ENCODE assay signal across 10 cellular contexts in the genomic region with DNA sequence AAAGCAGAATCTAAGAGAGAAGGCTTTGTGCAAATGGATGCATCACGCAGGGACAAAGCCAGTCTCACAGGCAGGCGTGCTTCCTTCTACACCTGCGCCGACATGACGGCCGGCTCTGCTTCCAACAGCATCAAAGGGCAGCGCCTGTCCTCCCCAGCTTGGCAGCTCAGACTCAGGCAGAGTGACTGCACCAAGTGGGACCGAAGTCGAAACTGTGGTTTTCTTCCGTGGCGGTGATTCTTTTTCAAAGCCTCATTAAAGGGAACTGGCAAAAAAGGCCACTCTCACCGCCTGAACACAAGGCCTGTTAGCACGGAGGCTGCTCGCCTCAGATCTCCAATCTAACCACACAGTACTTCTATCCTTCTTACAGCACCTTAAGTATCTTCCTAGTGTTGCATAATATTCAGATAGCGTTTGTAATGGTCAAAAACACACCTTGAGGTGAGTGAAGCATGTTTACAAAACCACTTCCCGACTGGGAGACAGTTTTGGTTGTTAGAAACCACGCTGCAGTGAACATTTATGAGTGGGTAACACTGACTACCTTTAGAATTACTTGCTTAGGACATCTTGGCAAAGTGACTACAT.
DNase-seq lines count a peak whose midpoint lies in the region; TF ChIP-seq lines count a peak whose summit lies in the region.
"Had no signal": no experiment of that assay in that cellular context is flagged by ENCODE, and none has a peak within 500 bp of the region (broad histone marks: within the 10 kb centered on the region; RNA-seq: fewer than 3 reads in every experiment).

No MANE protein-coding gene starts in this region.

- TF ChIP-seq CTCF in spleen (IDR thresholded peaks at IDR 0.05 in 8 of 11, conservative IDR thresholded peaks at IDR 0.05 in 3 of 11): no peak

- H3K27ac ChIP-seq in spleen: peak overlapping the region in 3 of 8 donors; percentile 37 to 49 (median 40)

- peaks cover 0 to 15% (median 3%) of the 10 kb centered on the region in 6 donors for H3K4me1 ChIP-seq in spleen

- intact Hi-C loops in spleen (cut with DNase I; ENCODE audit: low total_unique reads): no loop called here

- H3K4me3 ChIP-seq in spleen: peak overlapping the region in 1 of 8 donors; percentile 9

- H3K36me3 ChIP-seq in spleen: peaks cover 3 to 96% (median 31%) of the 10 kb centered on the region in 6 donors

- no peak for TF ChIP-seq POLR2A in spleen (IDR thresholded peaks at IDR 0.05)

- DNase-seq in activated CD4-positive, alpha-beta T cell treated with anti-CD3 and anti-CD28 coated beads for 48 hours: peak; percentile 25
- no peak for DNase-seq in activated CD4-positive, alpha-beta T cell treated with anti-CD3 and anti-CD28 coated beads, Interleukin-2, amount 50 U/mL, for 4 hours
- DNase-seq in activated CD4-positive, alpha-beta T cell treated with anti-CD3 and anti-CD28 coated beads, Interleukin-2, amount 50 U/mL, for 1 hour: peak; percentile 17
- DNase-seq in globus pallidus (ENCODE audit: low spot score) (peak; percentile 46), spleen (peak; percentile 53), SHP77 treated with DMSO at 0.1 percent for 48 hours (lab: John Stamatoyannopoulos, UW) (no peak), occipital lobe (lab: John Stamatoyannopoulos, UW) (no peak), COLO829 (ENCODE audit: low spot score) (no peak)
- DNase-seq: effector CD8-positive, alpha-beta T cell; H9 had no signal

- no peaks in the 10 kb centered on the region for H3K9me3 ChIP-seq in spleen

- 69 to 79% (median 75%) methylated on average over 17 of the region's 17 CpGs for WGBS in spleen, 5 donors

- no peaks in the 10 kb centered on the region for H3K27me3 ChIP-seq in spleen (replicated peaks in 1 of 7)

Comparison
In these comparisons a context has a peak if more than half of its experiments do, and no peak if none do; other contexts are left out.
1. DNase-seq: peak in activated CD4-positive, alpha-beta T cell treated with anti-CD3 and anti-CD28 coated beads for 48 hours (single experiment), activated CD4-positive, alpha-beta T cell treated with anti-CD3 and anti-CD28 coated beads, Interleukin-2, amount 50 U/mL, for 1 hour (single experiment), globus pallidus (single experiment) and spleen (single experiment); none in activated CD4-positive, alpha-beta T cell treated with anti-CD3 and anti-CD28 coated beads, Interleukin-2, amount 50 U/mL, for 4 hours (0 of 2), SHP77 treated with DMSO at 0.1 percent for 48 hours (single experiment), occipital lobe (single experiment) and COLO829 (single experiment).